In the genomic region with DNA sequence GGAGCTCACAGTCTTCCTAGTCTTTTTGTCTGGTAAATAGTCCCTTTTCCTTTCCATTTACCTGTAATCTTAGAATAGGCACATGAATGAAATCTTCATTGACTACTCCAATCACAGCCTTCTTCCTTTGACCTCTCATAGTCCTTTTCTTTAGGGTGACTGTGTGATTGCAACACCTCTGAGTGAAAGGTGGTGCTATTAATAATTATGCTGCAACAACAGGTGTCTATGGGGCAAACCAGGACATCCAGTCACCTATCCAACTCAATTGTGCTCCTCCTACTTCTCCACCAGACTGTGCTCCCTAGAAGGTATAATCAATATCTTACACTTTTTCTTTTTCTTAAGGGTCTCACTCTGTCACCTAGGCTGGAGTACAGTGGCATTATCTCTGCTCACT, we compare ENCODE assay signal across 18 cellular contexts. TPM values are rescaled to one million over a fixed set of nuclear protein-coding genes. Genes with fewer than 3 reads are reported as not detected.
DNase-seq lines count a peak whose midpoint lies in the region; ATAC-seq, FAIRE-seq and TF ChIP-seq lines count a peak whose summit lies in the region.
"Had no signal": no experiment of that assay in that cellular context is flagged by ENCODE, and none has a peak within 500 bp of the region (broad histone marks: within the 10 kb centered on the region; RNA-seq: fewer than 3 reads in every experiment).

No MANE protein-coding gene starts in this region.

- H3K9me3 Mint-ChIP-seq in activated B cell treated with CpG ODN at 0.5 μM for 24 hours (no peaks in the 10 kb centered on the region), memory B cell (no peaks in the 10 kb centered on the region), mesothelial cell of epicardium (peaks cover 9% of the 10 kb centered on the region)

- POLR2A ChIA-PET in HepG2 (lab: Yijun Ruan, JAX) (no interaction called here), activated B cell treated with CpG ODN at 0.5 μM for 24 hours (lab: Charles Lee) (interaction anchor here (0.7 kb wide), 1 partner anchor 16 kb away, joined by 3 read pairs; no protein-coding TSS in a partner anchor)

- H3K27me3 ChIP-seq in HepG2 (ENCODE audit: control insufficient read depth in 1 of 2, insufficient read depth in 2 of 2, low read length in 2 of 2) (peaks cover 3 to 66% of the 10 kb centered on the region in 2 experiments), right lobe of liver (no peaks in the 10 kb centered on the region), uterus (no peaks in the 10 kb centered on the region)
- H3K27me3 ChIP-seq: adrenal gland had no signal

- FAIRE-seq in HepG2 (lab: Jason Lieb, UNC), result no peak
- FAIRE-seq: frontal cortex had no signal

- TF ChIP-seq RAD21 in HepG2 (CRISPR knock-in tag; IDR thresholded peaks at IDR 0.05), result no peak

- BruUV-seq in HepG2 (replicated peaks; lab: Mats Ljungman, UMichigan), result no TSS peak

- no peaks in the 10 kb centered on the region for H3K36me3 ChIP-seq in HepG2 (replicated peaks in 1 of 2; ENCODE audit: control insufficient read depth in 1 of 2, insufficient read depth in 2 of 2, low read length in 2 of 2)
- H3K36me3 ChIP-seq in right lobe of liver, result no peaks in the 10 kb centered on the region
- no peaks in the 10 kb centered on the region for H3K36me3 ChIP-seq in uterus
- H3K36me3 ChIP-seq: adrenal gland, tibial nerve had no signal

- H2AFZ ChIP-seq in HepG2 (ENCODE audit: low read length), result no peak overlapping the region

- H3K4me3 ChIP-seq in HepG2 (replicated peaks in 1 of 3; ENCODE audit: insufficient read depth in 1 of 3, low read depth in 2 of 3, low read length in 3 of 3) (no peak overlapping the region), right lobe of liver (no peak overlapping the region), uterus (no peak overlapping the region)
- H3K4me3 ChIP-seq: adrenal gland, tibial nerve had no signal

- no peak for TF ChIP-seq CTCF in HepG2 (CRISPR knock-in tag; IDR thresholded peaks at IDR 0.05)
- TF ChIP-seq CTCF in right lobe of liver (IDR thresholded peaks at IDR 0.05), result no peak
- no peak for TF ChIP-seq CTCF in activated B cell treated with CpG ODN at 0.5 μM for 24 hours (IDR thresholded peaks at IDR 0.05)
- TF ChIP-seq CTCF in uterus (IDR thresholded peaks at IDR 0.05), result no peak
- no peak for TF ChIP-seq CTCF in mesothelial cell of epicardium (IDR thresholded peaks at IDR 0.05; ENCODE audit: unreplicated experiment)

- H3K36me3 Mint-ChIP-seq in activated B cell treated with CpG ODN at 0.5 μM for 24 hours (ENCODE audit: low read depth) (peaks cover 81% of the 10 kb centered on the region), memory B cell (peaks cover 64% of the 10 kb centered on the region), mesothelial cell of epicardium (no peaks in the 10 kb centered on the region)

- in situ Hi-C loops in HepG2 (cut with HindIII; ENCODE audit: extremely low pct_ligation_motif_present, low pct_unique_long_range_greater_than_20kb), result no loop called here

- H3K9ac ChIP-seq in HepG2 (ENCODE audit: insufficient read depth, low read depth, low read length), result no peak overlapping the region

- H3K79me2 ChIP-seq in HepG2 (ENCODE audit: insufficient read depth, low read length), result no peaks in the 10 kb centered on the region

- CTCF ChIA-PET in HepG2 (lab: Yijun Ruan, JAX; ENCODE audit: low intra/inter-chr PET ratio, low total read pairs), result no interaction called here
- CTCF ChIA-PET in activated B cell treated with CpG ODN at 0.5 μM for 24 hours (lab: Charles Lee), result interaction anchor here (1.6 kb wide), 1 partner anchor 28 kb away, joined by 7 read pairs; no protein-coding TSS in a partner anchor

- no peak overlapping the region for H3K4me3 Mint-ChIP-seq in activated B cell treated with CpG ODN at 0.5 μM for 24 hours
- H3K4me3 Mint-ChIP-seq in memory B cell, result peak overlapping the region; percentile 45
- H3K4me3 Mint-ChIP-seq in mesothelial cell of epicardium, result no peak overlapping the region

- peak overlapping the region; percentile 95 for H3K27ac Mint-ChIP-seq in activated B cell treated with CpG ODN at 0.5 μM for 24 hours
- peak overlapping the region; percentile 69 for H3K27ac Mint-ChIP-seq in memory B cell
- no peak overlapping the region for H3K27ac Mint-ChIP-seq in mesothelial cell of epicardium

- DNase-seq in HepG2 (ENCODE audit: low spot score), result no peak
- DNase-seq in right lobe of liver, result no peak
- DNase-seq in activated B cell treated with CpG ODN at 0.5 μM for 24 hours, result no peak
- no peak for DNase-seq in memory B cell (ENCODE audit: low spot score in 2 of 2)
- DNase-seq in uterus, result no peak
- DNase-seq in mesothelial cell of epicardium (ENCODE audit: low spot score in 2 of 2, unreplicated experiment in 2 of 2), result no peak
- DNase-seq in activated CD4-positive, CD25-positive, alpha-beta regulatory T cell treated with anti-CD3 and anti-CD28 coated beads, Interleukin-2, amount 50 U/mL, for 72 hours, result no peak
- no peak for DNase-seq in SHP77 (lab: John Stamatoyannopoulos, UW)
- DNase-seq: activated CD4-positive, alpha-beta T cell treated with anti-CD3 and anti-CD28 coated beads for 4 hours; adrenal gland; Caco-2; erythroblast; KBM-7; mesendoderm; NCI-H2081 treated with DMSO at 0.1 percent for 48 hours; RPMI8226 had no signal

- H3K27me3 Mint-ChIP-seq in activated B cell treated with CpG ODN at 0.5 μM for 24 hours, result no peaks in the 10 kb centered on the region
- H3K27me3 Mint-ChIP-seq in memory B cell, result no peaks in the 10 kb centered on the region
- H3K27me3 Mint-ChIP-seq in mesothelial cell of epicardium (ENCODE audit: low read depth), result peaks cover 25% of the 10 kb centered on the region

- TF ChIP-seq POLR2A in HepG2 (IDR thresholded peaks at IDR 0.05; ENCODE audit: insufficient read depth in 1 of 2, low read depth in 2 of 2, low read length in 2 of 2) (no peak), right lobe of liver (IDR thresholded peaks at IDR 0.05) (no peak), uterus (IDR thresholded peaks at IDR 0.05) (no peak)

- H3K4me1 Mint-ChIP-seq in activated B cell treated with CpG ODN at 0.5 μM for 24 hours (peaks cover 96% of the 10 kb centered on the region), memory B cell (peaks cover 74% of the 10 kb centered on the region), mesothelial cell of epicardium (peaks cover 19% of the 10 kb centered on the region)

- H3K4me1 ChIP-seq in HepG2 (ENCODE audit: insufficient read depth, low read length) (peaks cover 9% of the 10 kb centered on the region), right lobe of liver (peaks cover 0 to 15% (median 0%) of the 10 kb centered on the region in 4 donors), uterus (peaks cover 0 to 4% of the 10 kb centered on the region in 2 donors)
- H3K4me1 ChIP-seq: Caco-2 had no signal

- H3K27ac ChIP-seq in HepG2 (ENCODE audit: extremely low read length, insufficient read depth, low read length), result no peak overlapping the region
- H3K27ac ChIP-seq in right lobe of liver, result no peak overlapping the region
- H3K27ac ChIP-seq in uterus, result peak overlapping the region; percentile 97 to 98
- H3K27ac ChIP-seq: adrenal gland, tibial nerve had no signal

- H4K20me1 ChIP-seq in HepG2 (ENCODE audit: insufficient read depth, low read length), result no peaks in the 10 kb centered on the region

- TF ChIP-seq EP300 in HepG2 (IDR thresholded peaks at IDR 0.05; ENCODE audit: low read depth in 2 of 2, low read length in 2 of 2), result no peak
- TF ChIP-seq EP300 in HepG2 (CRISPR knock-in tag; IDR thresholded peaks at IDR 0.05; ENCODE audit: borderline replicate concordance), result no peak

- no peak overlapping the region for H3K4me2 ChIP-seq in HepG2 (ENCODE audit: low read depth, low read length)

- no peaks in the 10 kb centered on the region for H3K9me3 ChIP-seq in HepG2 (ENCODE audit: low read length)
- H3K9me3 ChIP-seq in right lobe of liver, result no peaks in the 10 kb centered on the region
- no peaks in the 10 kb centered on the region for H3K9me3 ChIP-seq in uterus
- H3K9me3 ChIP-seq: adrenal gland, Caco-2 had no signal

- intact Hi-C loops in HepG2 (cut with micrococcal nuclease; ENCODE audit: unreplicated experiment), result no loop called here
- intact Hi-C loops in right lobe of liver (cut with DNase I), result no loop called here
- intact Hi-C loops in activated B cell treated with CpG ODN at 0.5 μM for 24 hours (cut with micrococcal nuclease), result no loop called here
- intact Hi-C loops in uterus (cut with DNase I; ENCODE audit: low total_unique reads), result no loop called here

- ATAC-seq in HepG2 (no peak), right lobe of liver (no peak), activated B cell treated with CpG ODN at 0.5 μM for 24 hours (ENCODE audit: low read depth) (no peak), memory B cell (ENCODE audit: low read depth) (no peak)

TF ChIP-seq in HepG2, 621 proteins besides CTCF, POLR2A, EP300 and RAD21 (continues in another document):
- TF ChIP-seq ZNF546 (CRISPR knock-in tag; conservative IDR thresholded peaks at IDR 0.05), result no peak

RNA-seq across cellular contexts. Expression of a gene that starts 29.4 kb away (rescaled TPM):
- 0.02 and 0.06 TPM in 2 replicates for total RNA-seq in HepG2 (2016; rRNA removed; fragmentation: Illumina TruSeq; extraction: Trizol)
- total RNA-seq in HepG2 (2016; cell fraction: cytosol; rRNA removed; fragmentation: Illumina TruSeq; extraction: Trizol; ENCODE audit: low read depth), result not detected in 2 replicates
- 0.03 and 0.09 TPM in 2 replicates for total RNA-seq in HepG2 (2016; cell fraction: insoluble cytoplasmic fraction; rRNA removed; fragmentation: Illumina TruSeq; extraction: Trizol)
- total RNA-seq in HepG2 (2016; cell fraction: membrane; rRNA removed; fragmentation: Illumina TruSeq; extraction: Trizol), result not detected in 2 replicates
- not detected in 2 replicates for total RNA-seq in HepG2 (2016; cell fraction: nucleus; rRNA removed; fragmentation: Illumina TruSeq; extraction: Trizol)
- 0.05 and 0.16 TPM in 2 replicates for polyA plus RNA-seq in HepG2 (2011; rRNA removed)
- 0.01 and 0.03 TPM in 2 replicates for polyA plus RNA-seq in HepG2 (2011; cell fraction: cytosol; rRNA removed)
- polyA plus RNA-seq in HepG2 (2011; cell fraction: nucleus; rRNA removed), result not detected in 2 replicates
- 0.05 TPM in 2 replicates for polyA plus RNA-seq in HepG2 (2012)
- 0.02 TPM in 1 of 2 replicates, not detected in the other for polyA plus RNA-seq in HepG2 (2016; cell fraction: cytosol; fragmentation: Illumina TruSeq; extraction: Trizol; ENCODE audit: low read depth)
- 0.07 TPM in 1 of 2 replicates, not detected in the other for polyA plus RNA-seq in HepG2 (2016; cell fraction: insoluble cytoplasmic fraction; fragmentation: Illumina TruSeq; extraction: Trizol; ENCODE audit: low read depth)
- polyA plus RNA-seq in HepG2 (2016; cell fraction: membrane; fragmentation: Illumina TruSeq; extraction: Trizol; ENCODE audit: low read depth), result 0.03 TPM in 1 of 2 replicates, not detected in the other
- polyA plus RNA-seq in HepG2 (2016; cell fraction: nucleus; fragmentation: Illumina TruSeq; extraction: Trizol; ENCODE audit: insufficient read depth, low read depth), result 0.18 TPM in 1 of 2 replicates, not detected in the other
- 0.33 TPM in 1 of 2 replicates, not detected in the other for polyA minus RNA-seq in HepG2 (2011; rRNA and poly(A)+ RNA removed; ENCODE audit: low replicate concordance)
- polyA minus RNA-seq in HepG2 (2011; cell fraction: cytosol; rRNA and poly(A)+ RNA removed), result not detected in 2 replicates
- polyA minus RNA-seq in HepG2 (2011; cell fraction: nucleus; rRNA and poly(A)+ RNA removed), result not detected in 2 replicates
- total RNA-seq in right lobe of liver, result 1 to 10 TPM; 1.8 to 4.6 (median 3.5) TPM
- 260 and 302 TPM in 2 replicates for total RNA-seq in activated B cell treated with CpG ODN at 0.5 μM for 24 hours
- 100 to 1,000 TPM in 2 of 4 donors, 10 to 100 TPM in 2; 29.0 to 106 (median 80.4) TPM for total RNA-seq in uterus
- total RNA-seq in mesothelial cell of epicardium, result 1.7 to 1.9 TPM (median 1.7 TPM) in 3 replicates

Comparison
In these comparisons a context has a peak if more than half of its experiments do, and no peak if none do; other contexts are left out.
1. H3K27ac ChIP-seq: peak in uterus (2 of 2); none in HepG2 (single experiment) and right lobe of liver (0 of 3).
2. RNA of a gene that starts 29.4 kb away (total RNA-seq): 260 to 302 TPM in activated B cell treated with CpG ODN at 0.5 μM for 24 hours and 29.0 to 106 TPM in uterus; 1.8 to 4.6 TPM in right lobe of liver, 1.7 to 1.9 TPM in mesothelial cell of epicardium and 0.02 to 0.09 TPM in HepG2; every median in the first group is over 4 times any median in the second.